Comparison of ENCODE assay signal across 1 cellular context in genomic region chr6:133804263-133804662, GRCh38.
A peak's percentile ranks its signal among the peaks of the same experiment; 100 is the strongest.
TF ChIP-seq lines count a peak whose summit lies in the region.

No MANE protein-coding gene starts in this region.

TF ChIP-seq in K562, 482 proteins besides CTCF, POLR2A, EP300 and RAD21 (continued from another document and continues in another):
- TF ChIP-seq U2AF2 (optimal IDR thresholded peaks at IDR 0.05; ENCODE audit: low read depth, low read length) (no peak), ZNF24 (IDR thresholded peaks at IDR 0.05) (no peak), PHF8 (IDR thresholded peaks at IDR 0.05; ENCODE audit: borderline replicate concordance, low read length) (no peak), ERF (CRISPR knock-in tag; IDR thresholded peaks at IDR 0.05) (no peak), RCOR1 (IDR thresholded peaks at IDR 0.05; ENCODE audit: borderline replicate concordance in 1 of 2, low read depth in 2 of 2, low read length in 2 of 2) (no peak), ETV1 (tag; conservative IDR thresholded peaks at IDR 0.05; ENCODE audit: low read depth) (no peak; the same call in 1 of the 2 replicates), TCF3 (CRISPR knock-in tag; IDR thresholded peaks at IDR 0.05) (no peak), ZNF561 (CRISPR knock-in tag; conservative IDR thresholded peaks at IDR 0.05) (no peak), PHF20 (IDR thresholded peaks at IDR 0.05; ENCODE audit: partially characterized antibody) (no peak), ZNF445 (CRISPR knock-in tag; IDR thresholded peaks at IDR 0.05; ENCODE audit: low read depth) (no peak), CEBPB (tag; IDR thresholded peaks at IDR 0.05) (peak; percentile 89), RFX5 (IDR thresholded peaks at IDR 0.05; ENCODE audit: low read depth, low read length) (no peak), MYNN (IDR thresholded peaks at IDR 0.05) (no peak), MYNN (CRISPR knock-in tag; IDR thresholded peaks at IDR 0.05) (no peak), ELF1 (tag; IDR thresholded peaks at IDR 0.05) (no peak), PRMT5 (CRISPR knock-in tag; IDR thresholded peaks at IDR 0.05) (no peak), CEBPG (CRISPR knock-in tag; IDR thresholded peaks at IDR 0.05) (no peak), CEBPG (tag; conservative IDR thresholded peaks at IDR 0.05 in 1 of 2, IDR thresholded peaks at IDR 0.05 in 1 of 2) (peak; percentile 72 to 75), CTCFL (IDR thresholded peaks at IDR 0.05; ENCODE audit: borderline replicate concordance, insufficient read depth, low read depth, low read length, poor library complexity, severe bottlenecking) (no peak), ZNF408 (CRISPR knock-in tag; IDR thresholded peaks at IDR 0.05; ENCODE audit: low read depth) (no peak), ARID3A (IDR thresholded peaks at IDR 0.05; ENCODE audit: borderline replicate concordance, low read depth, low read length) (no peak), BDP1 (IDR thresholded peaks at IDR 0.05; ENCODE audit: insufficient read depth, insufficient read length) (no peak), ZBTB26 (CRISPR knock-in tag; IDR thresholded peaks at IDR 0.05) (no peak), ZNF354B (CRISPR knock-in tag; IDR thresholded peaks at IDR 0.05) (no peak), L3MBTL2 (IDR thresholded peaks at IDR 0.05) (no peak), ZNF695 (CRISPR knock-in tag; IDR thresholded peaks at IDR 0.05) (no peak), ZBTB49 (CRISPR knock-in tag; IDR thresholded peaks at IDR 0.05; ENCODE audit: borderline replicate concordance) (no peak), CLOCK (CRISPR knock-in tag; IDR thresholded peaks at IDR 0.05; ENCODE audit: borderline replicate concordance) (no peak), MBD2 (IDR thresholded peaks at IDR 0.05; ENCODE audit: borderline replicate concordance, low read depth) (no peak), IRF2 (CRISPR knock-in tag; IDR thresholded peaks at IDR 0.05) (no peak), HIVEP1 (CRISPR knock-in tag; IDR thresholded peaks at IDR 0.05) (peak; percentile 94), ZKSCAN3 (CRISPR knock-in tag; IDR thresholded peaks at IDR 0.05) (no peak), EP400 (IDR thresholded peaks at IDR 0.05) (no peak), ELK1 (CRISPR knock-in tag; IDR thresholded peaks at IDR 0.05) (no peak), POLR2G (IDR thresholded peaks at IDR 0.05; ENCODE audit: low read depth, low read length) (no peak), FOXJ3 (CRISPR knock-in tag; IDR thresholded peaks at IDR 0.05) (no peak), BACH1 (tag; IDR thresholded peaks at IDR 0.05) (no peak), ZBTB9 (CRISPR knock-in tag; IDR thresholded peaks at IDR 0.05) (peak; percentile 61; the same call in 1 of the 2 replicates), VEZF1 (CRISPR knock-in tag; IDR thresholded peaks at IDR 0.05) (no peak), SRSF1 (IDR thresholded peaks at IDR 0.05; ENCODE audit: low read depth, low read length) (no peak), TSHZ1 (CRISPR knock-in tag; IDR thresholded peaks at IDR 0.05) (peak; percentile 80), ZNF347 (CRISPR knock-in tag; IDR thresholded peaks at IDR 0.05; ENCODE audit: low read depth) (no peak), CSDE1 (IDR thresholded peaks at IDR 0.05) (no peak), SP1 (CRISPR knock-in tag; IDR thresholded peaks at IDR 0.05) (no peak), ZBTB33 (CRISPR knock-in tag; IDR thresholded peaks at IDR 0.05) (no peak)
